ENCODE assay signal across 8 cellular contexts in genomic region chr1:119537979-119538378, GRCh38. TPM values are rescaled to one million over a fixed set of nuclear protein-coding genes. Genes with fewer than 3 reads are reported as not detected.
"Had no signal": no experiment of that assay in that cellular context is flagged by ENCODE, and none has a peak within 500 bp of the region (broad histone marks: within the 10 kb centered on the region; RNA-seq: fewer than 3 reads in every experiment).

No MANE protein-coding gene starts in this region.

- ATAC-seq: GM23338 had no signal

- H3K4me2 ChIP-seq: GM23338 had no signal

- H2AFZ ChIP-seq: GM23338 had no signal

- DNase-seq: H9, HCEC 1CT had no signal

- H3K4me3 ChIP-seq: GM23338 had no signal

- FAIRE-seq: H1, H54, HTR-8/SVneo had no signal

RNA-seq across cellular contexts. Expression of gene HSD3B1, which starts 31.0 kb away (rescaled TPM):
- total RNA-seq: GM23338, H1, H9, HT-29 had no signal
- polyA plus RNA-seq: GM23338, H1, IgD-negative memory B cell had no signal
